10 cellular contexts compared by ENCODE assay signal in genomic region chr4:153296424-153296823, GRCh38. TPM values are rescaled to one million over a fixed set of nuclear protein-coding genes. Genes with fewer than 3 reads are reported as not detected.
A peak's percentile ranks its signal among the peaks of the same experiment; 100 is the strongest.
DNase-seq lines count a peak whose midpoint lies in the region; ATAC-seq and TF ChIP-seq lines count a peak whose summit lies in the region.
"Had no signal": no experiment of that assay in that cellular context is flagged by ENCODE, and none has a peak within 500 bp of the region (broad histone marks: within the 10 kb centered on the region; RNA-seq: fewer than 3 reads in every experiment).

No MANE protein-coding gene starts in this region.

- H3K4me2 ChIP-seq in GM23248 (ENCODE audit: unreplicated experiment): peak overlapping the region; percentile 77

- H3K9me3 ChIP-seq in GM23248 (ENCODE audit: low read depth) (no peaks in the 10 kb centered on the region), breast epithelium (peaks cover 0 to 9% of the 10 kb centered on the region in 2 donors), suprapubic skin (no peaks in the 10 kb centered on the region)

- ATAC-seq in HG02970 (IDR thresholded peaks at IDR 0.05; ENCODE audit: low FRiP score, unreplicated experiment) (no peak), HG03460 (IDR thresholded peaks at IDR 0.05; ENCODE audit: unreplicated experiment) (no peak)
- ATAC-seq: activated naive CD8-positive, alpha-beta T cell treated with anti-CD3 and anti-CD28 coated beads, Interleukin-2, amount 50 U/mL, for 24 hours had no signal

- H3K36me3 ChIP-seq in GM23248 (ENCODE audit: low read depth): no peaks in the 10 kb centered on the region
- no peaks in the 10 kb centered on the region for H3K36me3 ChIP-seq in breast epithelium
- H3K36me3 ChIP-seq in suprapubic skin: peaks cover 4% of the 10 kb centered on the region

- H3K79me2 ChIP-seq in GM23248 (ENCODE audit: insufficient read depth): no peaks in the 10 kb centered on the region

- H2AFZ ChIP-seq in GM23248: no peak overlapping the region

- H3K27me3 ChIP-seq in GM23248 (replicated peaks; ENCODE audit: insufficient read depth) (no peaks in the 10 kb centered on the region), breast epithelium (no peaks in the 10 kb centered on the region), suprapubic skin (no peaks in the 10 kb centered on the region)

- H3K4me1 ChIP-seq in GM23248 (ENCODE audit: insufficient read depth) (peaks cover 42% of the 10 kb centered on the region), breast epithelium (peaks cover 0 to 7% of the 10 kb centered on the region in 2 donors), suprapubic skin (peaks cover 31% of the 10 kb centered on the region)

- TF ChIP-seq POLR2A in breast epithelium (IDR thresholded peaks at IDR 0.05): no peak
- TF ChIP-seq POLR2A in suprapubic skin (IDR thresholded peaks at IDR 0.05): no peak

- H4K20me1 ChIP-seq in GM23248 (ENCODE audit: insufficient read depth): no peaks in the 10 kb centered on the region

- H3K4me3 ChIP-seq in GM23248 (peak overlapping the region; percentile 28), breast epithelium (peak overlapping the region in 2 of 3 donors; percentile 49 to 50), suprapubic skin (peak overlapping the region; percentile 39)

- H3K9me2 ChIP-seq in GM23248 (ENCODE audit: insufficient read depth): no peaks in the 10 kb centered on the region

- peaks cover 24% of the 10 kb centered on the region for H3F3A ChIP-seq in GM23248 (ENCODE audit: insufficient read depth)

- no peak for TF ChIP-seq EP300 in suprapubic skin (IDR thresholded peaks at IDR 0.05)

- H3K27ac ChIP-seq in GM23248 (peak overlapping the region; percentile 49), breast epithelium (peak overlapping the region; percentile 41 to 81), suprapubic skin (peak overlapping the region; percentile 86)

- in situ Hi-C loops in GM23248 (cut with MboI): no loop called here

- intact Hi-C loops in breast epithelium (cut with DNase I; ENCODE audit: low total_unique reads): no loop called here

- no peak overlapping the region for H3K9ac ChIP-seq in GM23248

- 6% methylated on average over 3 to 4 of the region's 4 CpGs for WGBS in GM23248 (ENCODE audit: low coverage in 1 of 2, low lambda C conversion rate in 2 of 2, missing lambda C conversion rate in 2 of 2), 2 experiments
- 13% methylated on average over 4 of the region's 4 CpGs for WGBS in suprapubic skin

- DNase-seq in GM23248 (peak; percentile 64), breast epithelium (ENCODE audit: low spot score in 2 of 2) (no peak), iPS-NIHi7 (ENCODE audit: extremely low spot score) (peak; percentile 32), suprapubic skin (ENCODE audit: low spot score in 2 of 2) (no peak), 8988T (no peak), epidermal melanocyte (ENCODE audit: insufficient read length, low spot score) (no peak)
- DNase-seq: activated naive CD8-positive, alpha-beta T cell treated with anti-CD3 and anti-CD28 coated beads, Interleukin-2, amount 50 U/mL, for 24 hours; NCI-H1436 treated with DMSO at 0.1 percent for 48 hours had no signal

- TF ChIP-seq CTCF in breast epithelium (IDR thresholded peaks at IDR 0.05) (no peak), suprapubic skin (IDR thresholded peaks at IDR 0.05) (no peak)

RNA-seq across cellular contexts. Expression of gene MND1, which starts 48.1 kb away (rescaled TPM):
- total RNA-seq in GM23248 (2014; rRNA removed; shearing (Covaris generic)): 1.2 and 4.2 TPM in 2 replicates
- 4.3 and 4.9 TPM in 2 replicates for polyA plus RNA-seq in GM23248 (2016; fragmentation: Nextera tagmentation; extraction: Ambion mirVana)
- total RNA-seq in breast epithelium (under 1 TPM in 1 of 3 donors, not detected in 2; 0.64 TPM), suprapubic skin (not detected)

Comparison
In these comparisons a context has a peak if more than half of its experiments do, and no peak if none do; other contexts are left out.
1. DNase-seq: peak in GM23248 (single experiment) and iPS-NIHi7 (single experiment); none in breast epithelium (0 of 2), suprapubic skin (0 of 2), 8988T (single experiment) and epidermal melanocyte (single experiment).
2. Peak in every context shown above with its lines, with median percentiles within 50 percentile points of each other: H3K27ac ChIP-seq and H3K4me3 ChIP-seq.